In the genomic region with DNA sequence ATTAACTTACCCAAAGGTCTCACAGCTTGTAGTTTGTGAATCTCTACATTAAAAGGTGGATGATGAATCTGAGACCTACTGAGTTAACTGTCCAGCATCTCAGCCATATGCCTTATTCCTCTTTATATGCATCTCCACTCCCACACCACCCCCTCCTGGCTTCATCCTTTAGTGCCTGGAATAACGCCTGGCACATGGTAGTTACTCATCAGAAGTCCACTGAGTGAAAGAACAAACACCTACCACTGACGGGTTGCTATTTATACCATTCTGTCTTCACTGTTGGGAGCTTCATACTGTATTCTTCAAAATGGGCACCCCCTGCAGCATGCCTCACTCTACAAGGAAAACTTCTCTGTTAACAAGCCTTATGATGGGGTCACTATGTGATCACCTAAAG, we compare ENCODE assay signal across 17 cellular contexts. TPM values are rescaled to one million over a fixed set of nuclear protein-coding genes. Genes with fewer than 3 reads are reported as not detected.
DNase-seq lines count a peak whose midpoint lies in the region; ATAC-seq, FAIRE-seq and TF ChIP-seq lines count a peak whose summit lies in the region.
"Had no signal": no experiment of that assay in that cellular context is flagged by ENCODE, and none has a peak within 500 bp of the region (broad histone marks: within the 10 kb centered on the region; RNA-seq: fewer than 3 reads in every experiment).

A gene with protein sequence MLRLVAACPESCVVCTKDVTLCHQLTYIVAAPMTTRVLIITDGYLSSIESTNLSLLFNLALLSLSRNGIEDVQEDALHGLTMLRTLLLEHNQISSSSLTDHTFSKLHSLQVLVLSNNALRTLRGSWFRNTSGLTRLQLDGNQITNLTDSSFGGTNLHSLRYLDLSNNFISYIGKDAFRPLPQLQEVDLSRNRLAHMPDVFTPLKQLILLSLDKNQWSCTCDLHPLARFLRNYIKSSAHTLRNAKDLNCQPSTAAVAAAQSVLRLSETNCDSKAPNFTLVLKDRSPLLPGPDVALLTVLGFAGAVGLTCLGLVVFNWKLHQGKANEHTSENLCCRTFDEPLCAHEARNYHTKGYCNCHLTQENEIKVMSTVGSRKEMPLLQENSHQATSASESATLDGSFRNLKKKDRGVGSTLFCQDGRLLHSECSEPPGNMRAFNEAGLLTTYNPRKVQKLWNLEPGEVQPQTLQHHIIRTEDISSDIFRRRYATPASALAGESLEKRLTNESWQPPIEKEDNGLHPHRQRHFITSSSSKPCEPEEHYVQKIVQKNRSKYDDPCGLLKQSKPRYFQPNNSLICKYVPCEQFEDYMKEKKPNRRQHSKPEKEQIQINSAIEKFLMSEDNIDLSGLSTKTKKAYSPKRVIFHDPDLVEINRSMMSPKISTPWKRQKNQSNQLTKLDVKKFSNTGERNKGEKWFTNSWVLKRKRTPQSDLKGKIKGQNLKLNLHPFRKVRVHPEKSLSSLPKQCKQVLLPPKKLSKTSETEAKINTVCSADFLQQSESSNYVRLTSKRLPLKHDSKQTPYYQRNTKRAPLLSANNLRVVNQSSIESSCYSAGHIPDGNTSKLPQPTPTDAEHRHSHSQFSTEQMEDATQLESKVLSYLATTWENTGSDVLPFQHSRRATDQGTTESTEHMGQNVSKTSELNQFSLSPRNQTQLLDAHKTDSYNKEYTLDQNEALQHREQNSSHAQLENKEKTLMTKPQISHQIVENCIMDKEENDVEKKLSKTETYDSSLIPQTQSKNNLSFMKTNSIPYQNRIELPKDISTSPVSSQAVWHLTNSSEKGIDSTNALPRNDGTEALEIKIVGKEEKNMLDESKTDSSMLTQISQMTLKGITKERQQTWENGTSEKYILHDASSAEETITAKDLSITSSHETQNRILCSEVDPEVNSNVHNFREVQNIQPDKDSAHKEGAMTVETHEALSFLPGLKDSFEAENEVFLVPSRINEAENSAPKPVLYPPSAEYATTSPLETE (minus strand): TSS at position 96 of the 400 bp plus-strand sequence. CDS start 29,262 bp downstream, outside the sequence.

- peaks cover 9% of the 10 kb centered on the region for H3K4me1 ChIP-seq in left ventricle myocardium inferior
- H3K4me1 ChIP-seq in pancreas, result no peaks in the 10 kb centered on the region

- WGBS in pancreas, 2 donors, result 22 to 42% methylated on average over 2 of the region's 2 CpGs

- no peaks in the 10 kb centered on the region for H3K27me3 ChIP-seq in left ventricle myocardium inferior (ENCODE audit: low read depth)
- H3K27me3 ChIP-seq in pancreas, result peaks cover 0 to 4% (median 0%) of the 10 kb centered on the region in 4 donors
- H3K27me3 ChIP-seq: BLaER1 treated with 17β-estradiol and CSF1 and Interleukin-3, amounts not matched to agents 10 nM and 100 nM had no signal

- H3K4me3 ChIP-seq in left ventricle myocardium inferior (no peak within 1 kb of the TSS), pancreas (no peak within 1 kb of the TSS)
- H3K4me3 ChIP-seq: BLaER1 treated with 17β-estradiol and CSF1 and Interleukin-3, amounts not matched to agents 10 nM and 100 nM had no signal

- TF ChIP-seq CTCF in left ventricle myocardium inferior (IDR thresholded peaks at IDR 0.05; ENCODE audit: borderline replicate concordance) (peak; percentile 13), pancreas (IDR thresholded peaks at IDR 0.05) (no peak)

- H3K9me3 ChIP-seq in left ventricle myocardium inferior (replicated peaks), result no peaks in the 10 kb centered on the region
- H3K9me3 ChIP-seq in pancreas, result no peaks in the 10 kb centered on the region
- H3K9me3 ChIP-seq: BLaER1 treated with 17β-estradiol and CSF1 and Interleukin-3, amounts not matched to agents 10 nM and 100 nM had no signal

- FAIRE-seq in pancreas (lab: Jason Lieb, UNC), result no peak

- H3K36me3 ChIP-seq in left ventricle myocardium inferior (no peaks in the 10 kb centered on the region), pancreas (no peaks in the 10 kb centered on the region)
- H3K36me3 ChIP-seq: BLaER1 treated with 17β-estradiol and CSF1 and Interleukin-3, amounts not matched to agents 10 nM and 100 nM had no signal

- H3K27ac ChIP-seq in angular gyrus (ENCODE audit: low read depth, low read length), result peak within 1 kb of the TSS; percentile 64
- H3K27ac ChIP-seq in left ventricle myocardium inferior (replicated peaks), result no peak within 1 kb of the TSS
- H3K27ac ChIP-seq in pancreas, result no peak within 1 kb of the TSS
- H3K27ac ChIP-seq: BLaER1 treated with 17β-estradiol and CSF1 and Interleukin-3, amounts not matched to agents 10 nM and 100 nM had no signal

- intact Hi-C loops in left ventricle myocardium inferior (cut with micrococcal nuclease) (no loop called here), pancreas (cut with DNase I) (no loop called here)

- DNase-seq in DMS53 (lab: John Stamatoyannopoulos, UW) (peak; percentile 31), DMS53 treated with DMSO at 0.1 percent for 48 hours (lab: John Stamatoyannopoulos, UW; ENCODE audit: unreplicated experiment) (no peak), left ventricle myocardium inferior (no peak), occipital lobe (lab: John Stamatoyannopoulos, UW) (peak; percentile 60), SW480 (ENCODE audit: low spot score) (no peak), pancreas (no peak)
- DNase-seq: 8988T; MV-4-11; NCI-H1417 treated with DMSO at 0.1 percent for 48 hours; NCI-H2029 treated with DMSO at 0.1 percent for 48 hours; NCI-H524; NK-92 treated with Interleukin-12 subunit alpha and Interleukin-12 subunit beta, amount 100 ng/mL, for 24 hours had no signal

- ATAC-seq in pancreas (no peak), GM18520 (IDR thresholded peaks at IDR 0.05; ENCODE audit: unreplicated experiment) (no peak)
- ATAC-seq: HCT116 had no signal

RNA-seq across cellular contexts. Expression of the gene that starts here (rescaled TPM):
- total RNA-seq in left ventricle myocardium inferior (not detected), occipital lobe (not detected), pancreas (under 1 TPM in 1 of 6 donors, not detected in 5; 0.06 TPM)
- not detected for polyA plus RNA-seq in pancreas
- polyA plus RNA-seq: IgD-negative memory B cell had no signal

Comparison
In these comparisons a context has a peak if more than half of its experiments do, and no peak if none do; other contexts are left out.
1. Peak in DNase-seq in occipital lobe; RNA of the gene not detected or under 1 TPM.